10 cellular contexts compared by ENCODE assay signal in genomic region chr7:100087055-100087750, GRCh38. TPM values are rescaled to one million over a fixed set of nuclear protein-coding genes. Genes with fewer than 3 reads are reported as not detected.
DNase-seq lines count a peak whose midpoint lies in the region; ATAC-seq and TF ChIP-seq lines count a peak whose summit lies in the region.
"Had no signal": no experiment of that assay in that cellular context is flagged by ENCODE, and none has a peak within 500 bp of the region (broad histone marks: within the 10 kb centered on the region; RNA-seq: fewer than 3 reads in every experiment).

No MANE protein-coding gene starts in this region.

- H3K9me3 Mint-ChIP-seq in CD4-positive, alpha-beta T cell: no peaks in the 10 kb centered on the region
- H3K9me3 Mint-ChIP-seq in natural killer cell treated with Interleukin-12 subunit alpha and Interleukin-12 subunit beta and Interleukin-15 and Interleukin-18, amount 100 ng/mL, for 72 hours: no peaks in the 10 kb centered on the region

- H3K27me3 ChIP-seq in CD4-positive, alpha-beta T cell (ENCODE audit: control insufficient read depth, insufficient read depth, low read length): no peaks in the 10 kb centered on the region
- no peaks in the 10 kb centered on the region for H3K27me3 ChIP-seq in MG63
- H3K27me3 ChIP-seq: cardiac muscle cell, right atrium auricular region had no signal

- no peak overlapping the region for H3K27ac ChIP-seq in CD4-positive, alpha-beta T cell (ENCODE audit: low read depth, low read length)

- no peak for ATAC-seq in CD4-positive, alpha-beta T cell (ENCODE audit: poor library complexity)
- no peak for ATAC-seq in natural killer cell treated with Interleukin-12 subunit alpha and Interleukin-12 subunit beta and Interleukin-15 and Interleukin-18, amount 100 ng/mL, for 72 hours
- ATAC-seq in HG02678 (IDR thresholded peaks at IDR 0.05; ENCODE audit: unreplicated experiment): no peak
- ATAC-seq in GM19467 (IDR thresholded peaks at IDR 0.05; ENCODE audit: unreplicated experiment): no peak
- ATAC-seq in HG02763 (IDR thresholded peaks at IDR 0.05; ENCODE audit: unreplicated experiment): no peak

- TF ChIP-seq CTCF in CD4-positive, alpha-beta T cell (IDR thresholded peaks at IDR 0.05): no peak

- no peaks in the 10 kb centered on the region for H3K9me3 ChIP-seq in CD4-positive, alpha-beta T cell (ENCODE audit: control insufficient read depth, low read length)
- H3K9me3 ChIP-seq in MG63: no peaks in the 10 kb centered on the region
- H3K9me3 ChIP-seq: right atrium auricular region had no signal

- H3K27me3 Mint-ChIP-seq in CD4-positive, alpha-beta T cell: no peaks in the 10 kb centered on the region
- H3K27me3 Mint-ChIP-seq in natural killer cell treated with Interleukin-12 subunit alpha and Interleukin-12 subunit beta and Interleukin-15 and Interleukin-18, amount 100 ng/mL, for 72 hours: no peaks in the 10 kb centered on the region

- H3K36me3 Mint-ChIP-seq in CD4-positive, alpha-beta T cell (ENCODE audit: low read depth): peaks cover 29% of the 10 kb centered on the region
- H3K36me3 Mint-ChIP-seq in natural killer cell treated with Interleukin-12 subunit alpha and Interleukin-12 subunit beta and Interleukin-15 and Interleukin-18, amount 100 ng/mL, for 72 hours: peaks cover 5% of the 10 kb centered on the region

- peaks cover 32% of the 10 kb centered on the region for H3K4me1 Mint-ChIP-seq in CD4-positive, alpha-beta T cell (ENCODE audit: low read depth)
- peaks cover 18 to 26% of the 10 kb centered on the region in 2 donors for H3K4me1 Mint-ChIP-seq in natural killer cell treated with Interleukin-12 subunit alpha and Interleukin-12 subunit beta and Interleukin-15 and Interleukin-18, amount 100 ng/mL, for 72 hours (ENCODE audit: low read depth in 2 of 2)

- CTCF ChIA-PET in CD4-positive, alpha-beta T cell (lab: Charles Lee): interaction anchor here (1.1 to 1.4 kb wide), 2 partner anchors 44 to 46 kb away, joined by 3 to 4 read pairs; no protein-coding TSS in a partner anchor

- H3K36me3 ChIP-seq in MG63: peaks cover 17% of the 10 kb centered on the region

- H3K4me3 ChIP-seq in MG63: no peak overlapping the region
- H3K4me3 ChIP-seq: cardiac muscle cell, right atrium auricular region had no signal

- DNase-seq in CD4-positive, alpha-beta T cell: no peak
- DNase-seq in MG63: peak; percentile 61
- DNase-seq in dedifferentiated amniotic fluid mesenchymal stem cell (ENCODE audit: extremely low spot score): peak; percentile 87
- no peak for DNase-seq in natural killer cell treated with Interleukin-12 subunit alpha and Interleukin-12 subunit beta and Interleukin-15 and Interleukin-18, amount 100 ng/mL, for 72 hours (ENCODE audit: low spot score)
- DNase-seq in NCI-H1694 treated with DMSO at 0.1 percent for 48 hours (lab: John Stamatoyannopoulos, UW): no peak

- intact Hi-C loops in CD4-positive, alpha-beta T cell (cut with DNase I, micrococcal nuclease): loop anchor here in 1 of 2 experiments (10.0 kb wide), 2 partner anchors 172 to 942 kb away; partner anchors contain the start of genes SMURF1 and TRIM4

- POLR2A ChIA-PET in CD4-positive, alpha-beta T cell (lab: Charles Lee): interaction anchor here (1.5 to 3.7 kb wide), 3 partner anchors 14 to 168 kb away, joined by 7 to 46 read pairs (median 9); partner anchors contain the start of genes AP4M1, CNPY4, MCM7 and TAF6

- peak overlapping the region; percentile 90 for H3K4me3 Mint-ChIP-seq in CD4-positive, alpha-beta T cell
- peak overlapping the region; percentile 40 for H3K4me3 Mint-ChIP-seq in natural killer cell treated with Interleukin-12 subunit alpha and Interleukin-12 subunit beta and Interleukin-15 and Interleukin-18, amount 100 ng/mL, for 72 hours

- peak overlapping the region; percentile 91 for H3K27ac Mint-ChIP-seq in CD4-positive, alpha-beta T cell
- peak overlapping the region in 1 of 2 donors; percentile 83 for H3K27ac Mint-ChIP-seq in natural killer cell treated with Interleukin-12 subunit alpha and Interleukin-12 subunit beta and Interleukin-15 and Interleukin-18, amount 100 ng/mL, for 72 hours

RNA-seq across cellular contexts. Expression of gene COPS6, which starts 1.6 kb away (rescaled TPM):
- total RNA-seq in CD4-positive, alpha-beta T cell: 10 to 100 TPM; 79.0 to 83.9 TPM
- 58.3 and 78.2 TPM in 2 replicates for total RNA-seq in MG63 (2014; rRNA removed; shearing (Covaris generic); ENCODE audit: low replicate concordance)
- 10 to 100 TPM; 81.8 to 88.8 TPM for total RNA-seq in natural killer cell treated with Interleukin-12 subunit alpha and Interleukin-12 subunit beta and Interleukin-15 and Interleukin-18, amount 100 ng/mL, for 72 hours

RNA-seq across cellular contexts. Expression of gene ZNF3, which starts 5.7 kb away (rescaled TPM):
- total RNA-seq in CD4-positive, alpha-beta T cell: 10 to 100 TPM; 38.3 to 40.3 TPM
- total RNA-seq in MG63 (2014; rRNA removed; shearing (Covaris generic); ENCODE audit: low replicate concordance): 11.0 and 39.4 TPM in 2 replicates
- total RNA-seq in natural killer cell treated with Interleukin-12 subunit alpha and Interleukin-12 subunit beta and Interleukin-15 and Interleukin-18, amount 100 ng/mL, for 72 hours: 10 to 100 TPM; 19.6 to 33.6 TPM

RNA-seq across cellular contexts. Expression of gene MCM7, which starts 14.0 kb away (rescaled TPM):
- total RNA-seq in CD4-positive, alpha-beta T cell: 10 to 100 TPM; 54.5 to 56.0 TPM
- 121 and 191 TPM in 2 replicates for total RNA-seq in MG63 (2014; rRNA removed; shearing (Covaris generic); ENCODE audit: low replicate concordance)
- total RNA-seq in natural killer cell treated with Interleukin-12 subunit alpha and Interleukin-12 subunit beta and Interleukin-15 and Interleukin-18, amount 100 ng/mL, for 72 hours: 100 to 1,000 TPM; 248 to 526 TPM

RNA-seq across cellular contexts. Expression of gene AP4M1, which starts 14.2 kb away (rescaled TPM):
- 1 to 10 TPM; 2.8 to 4.0 TPM for total RNA-seq in CD4-positive, alpha-beta T cell
- 16.8 and 28.4 TPM in 2 replicates for total RNA-seq in MG63 (2014; rRNA removed; shearing (Covaris generic); ENCODE audit: low replicate concordance)
- 10 to 100 TPM in 1 of 2 donors, 1 to 10 TPM in 1; 8.9 to 16.9 TPM for total RNA-seq in natural killer cell treated with Interleukin-12 subunit alpha and Interleukin-12 subunit beta and Interleukin-15 and Interleukin-18, amount 100 ng/mL, for 72 hours

RNA-seq across cellular contexts. Expression of gene TAF6, which starts 32.0 kb away (rescaled TPM):
- total RNA-seq in CD4-positive, alpha-beta T cell: 10 to 100 TPM; 34.8 to 37.4 TPM
- 10.8 and 30.6 TPM in 2 replicates for total RNA-seq in MG63 (2014; rRNA removed; shearing (Covaris generic); ENCODE audit: low replicate concordance)
- total RNA-seq in natural killer cell treated with Interleukin-12 subunit alpha and Interleukin-12 subunit beta and Interleukin-15 and Interleukin-18, amount 100 ng/mL, for 72 hours: 10 to 100 TPM; 46.3 to 69.1 TPM

Comparison
In these comparisons a context has a peak if more than half of its experiments do, and no peak if none do; other contexts are left out.
1. DNase-seq: peak in MG63 (single experiment) and dedifferentiated amniotic fluid mesenchymal stem cell (single experiment); none in CD4-positive, alpha-beta T cell (0 of 10), natural killer cell treated with Interleukin-12 subunit alpha and Interleukin-12 subunit beta and Interleukin-15 and Interleukin-18, amount 100 ng/mL, for 72 hours (single experiment) and NCI-H1694 treated with DMSO at 0.1 percent for 48 hours (single experiment).